8 cellular contexts compared by ENCODE assay signal in genomic region chr4:2812600-2812932, GRCh38. TPM values are rescaled to one million over a fixed set of nuclear protein-coding genes. Genes with fewer than 3 reads are reported as not detected.
DNase-seq lines count a peak whose midpoint lies in the region; ATAC-seq and TF ChIP-seq lines count a peak whose summit lies in the region.

No MANE protein-coding gene starts in this region.

- no peaks in the 10 kb centered on the region for H3K79me2 ChIP-seq in DOHH2 (ENCODE audit: control insufficient read depth, low read length)

- peak overlapping the region; percentile 45; the same call in 1 of the 2 replicates for H3K23ac ChIP-seq in IMR-90 (ENCODE audit: low read depth, low read length)

- peaks cover 9% of the 10 kb centered on the region for H3F3A ChIP-seq in DOHH2 (ENCODE audit: control insufficient read depth, insufficient read depth)

- H2AK5ac ChIP-seq in IMR-90 (ENCODE audit: low read depth, low read length), result peak overlapping the region; percentile 98

- no peak overlapping the region; the same call in 1 of the 2 replicates for H2BK120ac ChIP-seq in IMR-90 (ENCODE audit: low read depth, low read length)

- H3K4ac ChIP-seq in IMR-90 (ENCODE audit: low read depth, low read length), result peak overlapping the region; percentile 79

- 0 out of 2 replicates have a peak, but pooled peaks cover 4% of the 10 kb centered on the region for H3K9me3 ChIP-seq in DOHH2 (ENCODE audit: control insufficient read depth, insufficient read depth, low read length)
- no peaks in the 10 kb centered on the region for H3K9me3 ChIP-seq in IMR-90 (ENCODE audit: control insufficient read depth, insufficient read depth, low read length)
- no peaks in the 10 kb centered on the region for H3K9me3 ChIP-seq in ovary

- peak overlapping the region; percentile 93 to 96; a peak in 3 of 4 replicates for H4K8ac ChIP-seq in IMR-90 (ENCODE audit: low read depth in 2 of 2, low read length in 2 of 2)

- BruUV-seq in IMR-90 (replicated peaks; lab: Mats Ljungman, UMichigan), result no TSS peak

- no peak for DNase-seq in IMR-90
- no peak for DNase-seq in central memory CD8-positive, alpha-beta T cell (ENCODE audit: low spot score in 2 of 2)
- DNase-seq in ovary, result no peak
- DNase-seq in C1 segment of cervical spinal cord (lab: John Stamatoyannopoulos, UW), result no peak
- no peak for DNase-seq in epidermal melanocyte (ENCODE audit: insufficient read length, low spot score)

- H3K4me2 ChIP-seq in DOHH2 (ENCODE audit: low read length), result peak overlapping the region; percentile 82
- peak overlapping the region; percentile 61 for H3K4me2 ChIP-seq in IMR-90 (ENCODE audit: low read depth, low read length)

- 0 out of 2 replicates have a peak overlapping the region, but pooled peaks have one; percentile 72 for H3K14ac ChIP-seq in IMR-90 (replicated peaks; ENCODE audit: low read depth, low read length)

- peaks cover 9 to 60% of the 10 kb centered on the region in 2 experiments for H3K79me1 ChIP-seq in IMR-90 (ENCODE audit: low read depth in 1 of 2, low read length in 2 of 2)

- peak overlapping the region; percentile 73 for H4K5ac ChIP-seq in IMR-90 (ENCODE audit: low read depth, low read length)

- peak overlapping the region; percentile 88 for H4K91ac ChIP-seq in IMR-90 (ENCODE audit: insufficient read depth, low read depth, low read length)

- H3K9ac ChIP-seq in IMR-90 (ENCODE audit: low read depth, low read length), result peak overlapping the region; percentile 46; the same call in 1 of the 2 replicates

- TF ChIP-seq CTCF in DOHH2 (IDR thresholded peaks at IDR 0.05; ENCODE audit: low read depth, low read length, poor library complexity, severe bottlenecking) (no peak), IMR-90 (conservative IDR thresholded peaks at IDR 0.05; ENCODE audit: low read depth, low read length) (no peak), ovary (IDR thresholded peaks at IDR 0.05) (no peak)

- no peak overlapping the region; the same call in 1 of the 2 replicates for H3K18ac ChIP-seq in IMR-90 (ENCODE audit: low read depth, low read length)

- no peak for TF ChIP-seq EP300 in ovary (IDR thresholded peaks at IDR 0.05)

- H3K56ac ChIP-seq in IMR-90 (ENCODE audit: extremely low read depth, insufficient read depth, low read length), result no peak overlapping the region

- no peak overlapping the region for H2BK15ac ChIP-seq in IMR-90 (ENCODE audit: low read depth, low read length)

- dilution Hi-C loops in IMR-90 (cut with HindIII; ENCODE audit: low sequenced_read_pairs, unreplicated experiment), result no loop called here

- ATAC-seq in IMR-90 (ENCODE audit: low read depth), result peak; percentile 18
- peak; percentile 10 for ATAC-seq in central memory CD8-positive, alpha-beta T cell (replicated peaks; ENCODE audit: extremely low read depth, poor library complexity, severe bottlenecking)
- ATAC-seq in HG03457 (IDR thresholded peaks at IDR 0.05; ENCODE audit: unreplicated experiment), result no peak
- no peak for ATAC-seq in GM19467 (IDR thresholded peaks at IDR 0.05; ENCODE audit: unreplicated experiment)

- no peaks in the 10 kb centered on the region for H3K27me3 Mint-ChIP-seq in central memory CD8-positive, alpha-beta T cell

- peak overlapping the region; percentile 97 for H2AFZ ChIP-seq in IMR-90 (replicated peaks; ENCODE audit: low read length, poor library complexity)

- H3K36me3 Mint-ChIP-seq in central memory CD8-positive, alpha-beta T cell (ENCODE audit: insufficient read depth), result peaks cover 20% of the 10 kb centered on the region

- peak overlapping the region; percentile 98 for H2AK9ac ChIP-seq in IMR-90 (replicated peaks; ENCODE audit: low read depth, low read length, poor library complexity)

- H3K27ac ChIP-seq in DOHH2 (ENCODE audit: low read depth, low read length) (peak overlapping the region; percentile 43), IMR-90 (ENCODE audit: insufficient read depth, low read length) (peak overlapping the region; percentile 66), ovary (peak overlapping the region in 1 of 2 donors; percentile 29)

- H3K4me3 ChIP-seq in DOHH2 (ENCODE audit: low read length) (peak overlapping the region; percentile 72), IMR-90 (ENCODE audit: insufficient read depth, low read depth, low read length) (no peak overlapping the region), ovary (peak overlapping the region; percentile 7)

- no peaks in the 10 kb centered on the region for H3K9me2 ChIP-seq in DOHH2 (replicated peaks; ENCODE audit: control insufficient read depth, low read length)

- H3K4me3 Mint-ChIP-seq in central memory CD8-positive, alpha-beta T cell, result peak overlapping the region; percentile 98

- CTCF ChIA-PET in IMR-90 (lab: Yijun Ruan, JAX), result no interaction called here

- H3K36me3 ChIP-seq in DOHH2 (ENCODE audit: control insufficient read depth, low read length), result no peaks in the 10 kb centered on the region
- no peaks in the 10 kb centered on the region; the same call in 1 of the 2 replicates for H3K36me3 ChIP-seq in IMR-90 (ENCODE audit: control insufficient read depth, insufficient read depth, low read length)
- H3K36me3 ChIP-seq in ovary, result no peaks in the 10 kb centered on the region

- TF ChIP-seq POLR2A in IMR-90 (IDR thresholded peaks at IDR 0.05; ENCODE audit: low read depth, low read length) (no peak), ovary (IDR thresholded peaks at IDR 0.05) (no peak)

- H3K9me3 Mint-ChIP-seq in central memory CD8-positive, alpha-beta T cell, result no peaks in the 10 kb centered on the region

- in situ Hi-C loops in IMR-90 (cut with MboI; ENCODE audit: low sequenced_read_pairs), result no loop called here

- no peak overlapping the region for H2BK20ac ChIP-seq in IMR-90 (ENCODE audit: low read depth, low read length)

- WGBS in IMR-90 (ENCODE audit: extremely low coverage in 2 of 2, insufficient read length in 1 of 2), 2 experiments, result 44% methylated on average over 2 of the region's 7 CpGs; no CpG with 5 or more reads in 1 of the 2 experiments
- 9 to 50% (median 27%) methylated on average over 5 to 7 of the region's 7 CpGs for WGBS in ovary, 3 donors

- H3K9me1 ChIP-seq in IMR-90 (ENCODE audit: insufficient read depth, low read length), result peaks cover 16% of the 10 kb centered on the region; the same call in 1 of the 2 replicates

- TF ChIP-seq RAD21 in IMR-90 (IDR thresholded peaks at IDR 0.05; ENCODE audit: low read length), result no peak

- peaks cover 39% of the 10 kb centered on the region for H3K4me1 ChIP-seq in DOHH2 (ENCODE audit: control insufficient read depth, low read length)
- H3K4me1 ChIP-seq in IMR-90 (ENCODE audit: control insufficient read depth, insufficient read depth, low read length), result peaks cover 20% of the 10 kb centered on the region
- H3K4me1 ChIP-seq in ovary (ENCODE audit: insufficient read depth), result peaks cover 18% of the 10 kb centered on the region

- peak overlapping the region; percentile 98 for H3K27ac Mint-ChIP-seq in central memory CD8-positive, alpha-beta T cell (ENCODE audit: low read depth)

- H3K4me1 Mint-ChIP-seq in central memory CD8-positive, alpha-beta T cell, result peaks cover 62% of the 10 kb centered on the region

- POLR2A ChIA-PET in IMR-90 (lab: Charles Lee; ENCODE audit: unreplicated experiment), result no interaction called here

- intact Hi-C loops in IMR-90 (cut with micrococcal nuclease) (no loop called here), ovary (cut with DNase I) (no loop called here)

- no peak overlapping the region for H2BK5ac ChIP-seq in IMR-90 (ENCODE audit: low read depth, low read length, poor library complexity, severe bottlenecking)

- no peaks in the 10 kb centered on the region for H4K20me1 ChIP-seq in DOHH2 (ENCODE audit: control insufficient read depth, insufficient read depth, low read depth, low read length)
- H4K20me1 ChIP-seq in IMR-90 (ENCODE audit: insufficient read depth, low read length), result 0 out of 2 replicates have a peak, but pooled peaks cover 4% of the 10 kb centered on the region

- H3K27me3 ChIP-seq in DOHH2 (ENCODE audit: control insufficient read depth, low read length), result peaks cover 16% of the 10 kb centered on the region
- no peaks in the 10 kb centered on the region for H3K27me3 ChIP-seq in IMR-90 (ENCODE audit: control insufficient read depth, insufficient read depth, low read length)
- H3K27me3 ChIP-seq in ovary, result no peaks in the 10 kb centered on the region

TF ChIP-seq in IMR-90, 13 proteins besides CTCF, POLR2A, EP300 and RAD21:
- TF ChIP-seq MAFK (IDR thresholded peaks at IDR 0.05; ENCODE audit: low read depth, low read length), result no peak
- no peak for TF ChIP-seq SMC3 (IDR thresholded peaks at IDR 0.05; ENCODE audit: low read depth, low read length)
- TF ChIP-seq USF2 (IDR thresholded peaks at IDR 0.05; ENCODE audit: low read depth, low read length), result no peak
- no peak for TF ChIP-seq RFX5 (IDR thresholded peaks at IDR 0.05; ENCODE audit: low read depth, low read length)

RNA-seq across cellular contexts. Expression of gene SH3BP2, which starts 19.7 kb away (rescaled TPM):
- total RNA-seq in IMR-90 (2012; rRNA removed), result 8.9 and 9.0 TPM in 2 replicates
- 37.2 and 45.3 TPM in 2 replicates for polyA plus RNA-seq in IMR-90 (2012; rRNA removed)
- polyA plus RNA-seq in IMR-90 (2012; cell fraction: cytosol; rRNA removed), result 20.8 and 21.2 TPM in 2 replicates
- 229 and 480 TPM in 2 replicates for polyA plus RNA-seq in IMR-90 (2012; cell fraction: nucleus; rRNA removed; ENCODE audit: low replicate concordance)
- 10 to 100 TPM; 13.6 to 46.9 (median 29.3) TPM for total RNA-seq in ovary
- 10 to 100 TPM in 1 of 2 donors, 1 to 10 TPM in 1; 5.3 to 18.3 TPM for polyA plus RNA-seq in ovary

RNA-seq across cellular contexts. Expression of gene ADD1, which starts 31.1 kb away (rescaled TPM):
- total RNA-seq in IMR-90 (2012; rRNA removed) (117 and 122 TPM in 2 replicates), ovary (100 to 1,000 TPM; 166 to 447 (median 389) TPM)
- polyA plus RNA-seq in IMR-90 (2012; rRNA removed) (190 and 215 TPM in 2 replicates), ovary (100 to 1,000 TPM; 203 to 365 TPM)
- polyA plus RNA-seq in IMR-90 (2012; cell fraction: cytosol; rRNA removed), result 170 and 354 TPM in 2 replicates
- 291 and 369 TPM in 2 replicates for polyA plus RNA-seq in IMR-90 (2012; cell fraction: nucleus; rRNA removed; ENCODE audit: low replicate concordance)

RNA-seq across cellular contexts. Expression of gene TNIP2, which starts 56.4 kb away (rescaled TPM):
- total RNA-seq in IMR-90 (2012; rRNA removed), result 33.3 and 36.9 TPM in 2 replicates
- polyA plus RNA-seq in IMR-90 (2012; rRNA removed), result 38.5 and 46.1 TPM in 2 replicates
- polyA plus RNA-seq in IMR-90 (2012; cell fraction: cytosol; rRNA removed), result 48.6 and 56.4 TPM in 2 replicates
- polyA plus RNA-seq in IMR-90 (2012; cell fraction: nucleus; rRNA removed; ENCODE audit: low replicate concordance), result 120 and 143 TPM in 2 replicates
- total RNA-seq in ovary, result 10 to 100 TPM; 27.2 to 43.2 (median 36.9) TPM
- polyA plus RNA-seq in ovary, result 10 to 100 TPM in 1 of 2 donors, 1 to 10 TPM in 1; 6.4 to 28.4 TPM

Comparison
In these comparisons a context has a peak if more than half of its experiments do, and no peak if none do; other contexts are left out.
1. ATAC-seq: peak in IMR-90 (single experiment) and central memory CD8-positive, alpha-beta T cell (single experiment); none in HG03457 (single experiment) and GM19467 (single experiment).